In the genomic region with DNA sequence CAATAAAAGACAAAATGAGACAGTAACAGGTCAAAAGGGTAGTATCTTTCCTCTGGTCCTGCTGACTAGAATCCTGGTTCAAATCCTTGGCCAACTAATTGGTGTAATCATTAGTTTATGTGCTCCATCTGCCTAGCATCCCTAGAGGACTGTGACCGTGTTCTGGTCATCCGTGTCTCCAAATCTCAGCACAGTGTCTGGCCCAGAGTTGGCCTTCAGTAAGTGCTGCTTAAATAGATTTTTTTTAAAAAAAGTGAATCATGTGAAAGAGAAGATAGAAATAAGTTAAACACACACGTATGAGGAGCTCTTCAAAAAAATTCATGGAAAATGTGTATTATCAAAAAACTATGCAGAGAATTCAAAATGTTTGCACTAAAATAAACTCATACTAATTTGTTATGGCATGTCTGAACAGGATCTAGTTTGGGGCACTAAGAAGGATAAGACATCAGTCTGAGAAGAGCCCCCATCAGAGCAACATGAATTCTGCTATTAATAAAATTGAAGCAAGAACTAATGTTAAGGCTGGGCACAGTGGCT, we compare ENCODE assay signal across 25 cellular contexts.
"Had no signal": no experiment of that assay in that cellular context is flagged by ENCODE, and none has a peak within 500 bp of the region (broad histone marks: within the 10 kb centered on the region; RNA-seq: fewer than 3 reads in every experiment).

No MANE protein-coding gene starts in this region.

- H3K36me3 ChIP-seq: heart left ventricle, suprapubic skin, tibial artery had no signal

- DNase-seq: activated CD4-positive, alpha-beta memory T cell treated with anti-CD3 and anti-CD28 coated beads for 36 hours; activated CD4-positive, alpha-beta T cell treated with anti-CD3 and anti-CD28 coated beads, Interleukin-2, amount 10 ng/mL, durations not matched to agents 24 days and 14 days; activated CD4-positive, CD25-positive, alpha-beta regulatory T cell treated with anti-CD3 and anti-CD28 coated beads, Interleukin-2, amount 50 U/mL, for 72 hours; activated CD8-positive, alpha-beta memory T cell treated with anti-CD3 and anti-CD28 coated beads, Interleukin-2, amount 50 U/mL, for 4 hours; activated gamma-delta T cell; activated naive CD4-positive, alpha-beta T cell treated with anti-CD3 and anti-CD28 coated beads, Interleukin-2, amount 10 ng/mL, durations not matched to agents 7 days and 5 days; activated naive CD8-positive, alpha-beta T cell treated with anti-CD3 and anti-CD28 coated beads, Interleukin-2, amount 10 ng/mL, durations not matched to agents 7 days and 5 days; activated T-cell treated with anti-CD3 and anti-CD28 coated beads, Interleukin-2, amount 50 U/mL, for 1 hour; amygdala; central memory CD4-positive, alpha-beta T cell; dorsolateral prefrontal cortex; effector memory CD4-positive, alpha-beta T cell; foreskin fibroblast; heart left ventricle; midbrain; naive thymus-derived CD4-positive, alpha-beta T cell; occipital lobe; right cardiac atrium; stimulated activated CD4-positive, alpha-beta T cell treated with anti-CD3 and anti-CD28 coated beads, Interleukin-15, amount 100 ng/mL, for 24 hours; stimulated activated CD4-positive, alpha-beta T cell treated with anti-CD3 and anti-CD28 coated beads, Interleukin-2, amount 100 ng/mL, for 24 hours; stimulated activated naive B cell treated with anti-CD40 and anti-IgM and Interleukin-4, amounts not matched to agents 10 μg/mL and 1 μg/mL and 100 μg/mL, for 72 hours; T-helper 9 cell; tibial artery had no signal

- H3K27ac ChIP-seq: dorsolateral prefrontal cortex, heart left ventricle, suprapubic skin, tibial artery, VCaP had no signal

- H3K4me3 ChIP-seq: dorsolateral prefrontal cortex, heart left ventricle, suprapubic skin, tibial artery had no signal

- H3K27me3 ChIP-seq: dorsolateral prefrontal cortex, heart left ventricle, suprapubic skin, tibial artery had no signal

- H3K4me1 ChIP-seq: suprapubic skin, tibial artery had no signal

- H3K9me3 ChIP-seq: heart left ventricle, suprapubic skin, tibial artery had no signal
